22 cellular contexts compared by ENCODE assay signal in the genomic region with DNA sequence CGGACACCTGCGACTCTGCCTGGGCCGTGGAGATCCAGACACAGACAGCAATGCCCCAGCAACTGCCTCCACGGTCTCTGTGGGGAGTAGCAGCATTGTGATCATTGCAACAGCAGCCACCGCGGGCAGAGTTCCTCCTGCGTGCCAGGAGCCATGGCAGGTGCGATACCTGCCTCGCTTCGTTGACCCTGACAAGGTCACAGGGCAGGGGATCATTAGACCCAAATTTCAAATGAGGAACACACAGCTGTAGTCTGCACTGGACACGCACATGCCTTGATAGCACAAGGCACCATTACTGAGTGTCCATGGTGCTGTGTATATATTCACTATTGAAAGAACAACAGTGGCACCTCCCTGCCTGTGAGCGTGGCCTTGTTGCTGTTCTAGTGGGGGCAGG.
DNase-seq lines count a peak whose midpoint lies in the region; ATAC-seq and TF ChIP-seq lines count a peak whose summit lies in the region.
"Had no signal": no experiment of that assay in that cellular context is flagged by ENCODE, and none has a peak within 500 bp of the region (broad histone marks: within the 10 kb centered on the region; RNA-seq: fewer than 3 reads in every experiment).

No MANE protein-coding gene starts in this region.

- DNase-seq in memory B cell (ENCODE audit: low spot score in 2 of 2) (no peak), RPMI8226 (no peak), islet precursor cell (no peak)
- no peak for DNase-seq in stimulated activated naive B cell treated with anti-CD40 and anti-IgM and Interleukin-4, amounts not matched to agents 10 μg/mL and 1 μg/mL and 100 μg/mL, for 72 hours
- no peak for DNase-seq in CD4-positive, alpha-beta T cell
- DNase-seq: DMS153, HFFc6, NCI-H1105 treated with DMSO at 0.1 percent for 48 hours, NCI-H1694 treated with DMSO at 0.1 percent for 48 hours, NCI-H2081, NCI-H2227 treated with DMSO at 0.1 percent for 48 hours, NCI-H526 treated with DMSO at 0.1 percent for 48 hours, PC-3, SJCRH30 had no signal

- no peaks in the 10 kb centered on the region for H3K9me3 Mint-ChIP-seq in memory B cell
- H3K9me3 Mint-ChIP-seq in stimulated activated naive B cell treated with anti-CD40 and anti-IgM and Interleukin-4, amounts not matched to agents 10 μg/mL and 1 μg/mL and 100 μg/mL, for 72 hours: no peaks in the 10 kb centered on the region
- H3K9me3 Mint-ChIP-seq in CD4-positive, alpha-beta T cell: no peaks in the 10 kb centered on the region
- H3K9me3 Mint-ChIP-seq: GM23338, HFFc6 had no signal

- H3K27ac ChIP-seq in BLaER1 (no peak overlapping the region), DOHH2 (ENCODE audit: low read depth, low read length) (no peak overlapping the region)
- H3K27ac ChIP-seq in CD4-positive, alpha-beta T cell (ENCODE audit: low read depth, low read length): no peak overlapping the region
- H3K27ac ChIP-seq: SJCRH30 had no signal

- H3K27me3 ChIP-seq in BLaER1: no peaks in the 10 kb centered on the region
- H3K27me3 ChIP-seq in DOHH2 (ENCODE audit: control insufficient read depth, low read length): peaks cover 8% of the 10 kb centered on the region
- H3K27me3 ChIP-seq in CD4-positive, alpha-beta T cell (ENCODE audit: control insufficient read depth, insufficient read depth, low read length): no peaks in the 10 kb centered on the region

- H3K4me2 ChIP-seq in BLaER1 (peak overlapping the region; percentile 80; the same call in 1 of the 2 replicates), DOHH2 (ENCODE audit: low read length) (peak overlapping the region; percentile 20)
- H3K4me2 ChIP-seq: GM23338 had no signal

- H3K27ac Mint-ChIP-seq in memory B cell: no peak overlapping the region
- no peak overlapping the region for H3K27ac Mint-ChIP-seq in stimulated activated naive B cell treated with anti-CD40 and anti-IgM and Interleukin-4, amounts not matched to agents 10 μg/mL and 1 μg/mL and 100 μg/mL, for 72 hours
- no peak overlapping the region for H3K27ac Mint-ChIP-seq in CD4-positive, alpha-beta T cell
- H3K27ac Mint-ChIP-seq: CD14-positive monocyte, HFFc6 had no signal

- H3K4me1 ChIP-seq in BLaER1: peaks cover 57% of the 10 kb centered on the region
- peaks cover 24% of the 10 kb centered on the region for H3K4me1 ChIP-seq in DOHH2 (ENCODE audit: control insufficient read depth, low read length)
- H3K4me1 ChIP-seq: HAP-1 had no signal

- H3K4me3 ChIP-seq in BLaER1: no peak overlapping the region
- no peak overlapping the region for H3K4me3 ChIP-seq in DOHH2 (ENCODE audit: low read length)
- H3K4me3 ChIP-seq: GM23338, HAP-1, K562, SJCRH30 had no signal

- no peaks in the 10 kb centered on the region for H3K9me2 ChIP-seq in DOHH2 (replicated peaks; ENCODE audit: control insufficient read depth, low read length)

- H3K79me2 ChIP-seq in DOHH2 (ENCODE audit: control insufficient read depth, low read length): no peaks in the 10 kb centered on the region

- no peaks in the 10 kb centered on the region for H3K36me3 Mint-ChIP-seq in memory B cell
- H3K36me3 Mint-ChIP-seq in stimulated activated naive B cell treated with anti-CD40 and anti-IgM and Interleukin-4, amounts not matched to agents 10 μg/mL and 1 μg/mL and 100 μg/mL, for 72 hours: no peaks in the 10 kb centered on the region
- no peaks in the 10 kb centered on the region for H3K36me3 Mint-ChIP-seq in CD4-positive, alpha-beta T cell (ENCODE audit: low read depth)
- H3K36me3 Mint-ChIP-seq: CD14-positive monocyte had no signal

- H3K36me3 ChIP-seq in BLaER1: no peaks in the 10 kb centered on the region
- H3K36me3 ChIP-seq in DOHH2 (ENCODE audit: control insufficient read depth, low read length): no peaks in the 10 kb centered on the region
- H3K36me3 ChIP-seq: HAP-1, SJCRH30 had no signal

- no peak overlapping the region for H3K9ac ChIP-seq in BLaER1

- intact Hi-C loops in CD4-positive, alpha-beta T cell (cut with DNase I, micrococcal nuclease): no loop called here

- no peak for TF ChIP-seq CTCF in DOHH2 (IDR thresholded peaks at IDR 0.05; ENCODE audit: low read depth, low read length, poor library complexity, severe bottlenecking)
- TF ChIP-seq CTCF in CD4-positive, alpha-beta T cell (IDR thresholded peaks at IDR 0.05): no peak

- H3K9me3 ChIP-seq in BLaER1: no peaks in the 10 kb centered on the region
- H3K9me3 ChIP-seq in DOHH2 (ENCODE audit: control insufficient read depth, insufficient read depth, low read length): no peaks in the 10 kb centered on the region
- no peaks in the 10 kb centered on the region for H3K9me3 ChIP-seq in CD4-positive, alpha-beta T cell (ENCODE audit: control insufficient read depth, low read length)
- H3K9me3 ChIP-seq: HAP-1, SJCRH30 had no signal

- peak; percentile 47 for ATAC-seq in memory B cell (ENCODE audit: low read depth)
- peak; percentile 38 to 52 for ATAC-seq in stimulated activated naive B cell treated with anti-CD40 and anti-IgM and Interleukin-4, amounts not matched to agents 10 μg/mL and 1 μg/mL and 100 μg/mL, for 72 hours (replicated peaks)
- no peak for ATAC-seq in CD4-positive, alpha-beta T cell (ENCODE audit: poor library complexity)
- ATAC-seq: K562, PC-3, Right ventricle myocardium inferior, SK-N-SH treated with all-trans-retinoic acid at 6 μM for 48 hours had no signal

- no peaks in the 10 kb centered on the region for H3F3A ChIP-seq in DOHH2 (ENCODE audit: control insufficient read depth, insufficient read depth)

- H3K4me3 Mint-ChIP-seq in memory B cell: no peak overlapping the region
- H3K4me3 Mint-ChIP-seq in stimulated activated naive B cell treated with anti-CD40 and anti-IgM and Interleukin-4, amounts not matched to agents 10 μg/mL and 1 μg/mL and 100 μg/mL, for 72 hours: no peak overlapping the region
- no peak overlapping the region for H3K4me3 Mint-ChIP-seq in CD4-positive, alpha-beta T cell
- H3K4me3 Mint-ChIP-seq: CD14-positive monocyte, GM23338, HFFc6 had no signal

- H4K20me1 ChIP-seq in BLaER1 (no peaks in the 10 kb centered on the region; the same call in 1 of the 2 replicates), DOHH2 (ENCODE audit: control insufficient read depth, insufficient read depth, low read depth, low read length) (no peaks in the 10 kb centered on the region)

- CTCF ChIA-PET in CD4-positive, alpha-beta T cell (lab: Charles Lee): no interaction called here

- peaks cover 16% of the 10 kb centered on the region for H3K27me3 Mint-ChIP-seq in memory B cell
- peaks cover 26 to 46% of the 10 kb centered on the region in 2 donors for H3K27me3 Mint-ChIP-seq in stimulated activated naive B cell treated with anti-CD40 and anti-IgM and Interleukin-4, amounts not matched to agents 10 μg/mL and 1 μg/mL and 100 μg/mL, for 72 hours
- H3K27me3 Mint-ChIP-seq in CD4-positive, alpha-beta T cell: no peaks in the 10 kb centered on the region

- POLR2A ChIA-PET in CD4-positive, alpha-beta T cell (lab: Charles Lee): no interaction called here

- H3K4me1 Mint-ChIP-seq in memory B cell: peaks cover 2% of the 10 kb centered on the region
- peaks cover 0 to 8% of the 10 kb centered on the region in 2 donors for H3K4me1 Mint-ChIP-seq in stimulated activated naive B cell treated with anti-CD40 and anti-IgM and Interleukin-4, amounts not matched to agents 10 μg/mL and 1 μg/mL and 100 μg/mL, for 72 hours
- no peaks in the 10 kb centered on the region for H3K4me1 Mint-ChIP-seq in CD4-positive, alpha-beta T cell (ENCODE audit: low read depth)
- H3K4me1 Mint-ChIP-seq: CD14-positive monocyte had no signal
